ENCODE assay signal across 8 cellular contexts in the genomic region with DNA sequence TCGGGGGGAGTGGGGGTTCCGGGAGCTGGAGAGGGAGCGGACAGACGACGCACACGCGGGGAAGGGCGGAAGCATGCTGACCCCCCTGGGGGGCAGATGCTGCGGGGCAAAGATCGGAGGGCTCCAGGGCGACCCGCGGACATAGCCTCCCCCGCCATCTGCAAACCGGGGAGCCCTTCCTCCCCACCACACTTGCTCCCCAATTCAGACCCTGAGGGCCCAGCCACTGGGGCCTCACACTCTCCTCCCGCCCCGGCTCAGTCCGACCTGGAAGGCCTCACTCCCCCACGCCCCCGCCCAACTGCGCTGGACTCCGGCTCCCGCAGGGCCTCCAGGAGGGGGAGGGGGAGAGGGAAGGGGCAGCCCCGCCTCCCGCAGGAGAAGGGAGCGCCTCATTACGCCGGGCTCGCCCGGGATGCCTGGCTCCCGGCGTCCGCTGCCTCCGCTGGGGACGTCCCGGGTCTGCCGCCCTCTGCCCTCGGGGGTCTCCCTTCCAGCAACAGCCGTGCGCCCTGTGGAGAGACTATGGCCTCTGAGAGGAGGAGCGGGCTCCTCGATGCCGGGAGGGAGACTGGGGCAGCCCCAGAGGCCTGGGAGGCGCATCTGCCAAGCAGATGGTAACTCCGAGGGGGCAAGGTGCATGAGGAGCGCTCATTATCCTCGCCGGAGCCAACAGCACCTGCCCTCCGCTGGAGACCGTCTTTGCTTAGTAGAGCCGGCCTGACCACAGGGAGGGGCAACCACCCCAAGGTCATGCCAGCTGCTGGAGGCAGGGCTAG. TPM values are rescaled to one million over a fixed set of nuclear protein-coding genes. Genes with fewer than 3 reads are reported as not detected.
DNase-seq lines count a peak whose midpoint lies in the region; ATAC-seq and TF ChIP-seq lines count a peak whose summit lies in the region.

No MANE protein-coding gene starts in this region.

- POLR2A ChIA-PET in naive thymus-derived CD4-positive, alpha-beta T cell (lab: Charles Lee), result interaction anchor here (0.7 to 1.4 kb wide), 2 partner anchors 9 to 20 kb away, joined by 3 to 5 read pairs; no protein-coding TSS in a partner anchor

- CTCF ChIA-PET in naive thymus-derived CD4-positive, alpha-beta T cell (lab: Charles Lee), result interaction anchor here (0.6 to 1.3 kb wide), 3 partner anchors 8 to 113 kb away, joined by 3 to 5 read pairs (median 4); no protein-coding TSS in a partner anchor

- H3K9me3 ChIP-seq in WERI-Rb-1 (ENCODE audit: severe bottlenecking), result no peaks in the 10 kb centered on the region
- no peaks in the 10 kb centered on the region for H3K9me3 ChIP-seq in naive thymus-derived CD4-positive, alpha-beta T cell (ENCODE audit: control insufficient read depth in 2 of 3, low read length in 3 of 3)

- H3K4me3 ChIP-seq in Jurkat, Clone E6-1 (ENCODE audit: low read length), result peak overlapping the region; percentile 71
- H3K4me3 ChIP-seq in WERI-Rb-1 (ENCODE audit: low read depth, low read length), result peak overlapping the region; percentile 44
- peak overlapping the region; percentile 54 for H3K4me3 ChIP-seq in fibroblast of mammary gland (ENCODE audit: control insufficient read depth, low read depth, low read length)
- peak overlapping the region; percentile 67 for H3K4me3 ChIP-seq in naive thymus-derived CD4-positive, alpha-beta T cell (ENCODE audit: low read length)

- H3K27me3 Mint-ChIP-seq in naive thymus-derived CD4-positive, alpha-beta T cell, result peaks cover 23 to 75% (median 43%) of the 10 kb centered on the region in 5 donors

- H3K4me3 Mint-ChIP-seq in naive thymus-derived CD4-positive, alpha-beta T cell, result peak overlapping the region; percentile 55 to 98 (median 78)

- peaks cover 8 to 19% of the 10 kb centered on the region in 2 donors for H3K4me1 ChIP-seq in naive thymus-derived CD4-positive, alpha-beta T cell (ENCODE audit: control insufficient read depth in 2 of 2, insufficient read depth in 2 of 2, low read length in 2 of 2)

- intact Hi-C loops in naive thymus-derived CD4-positive, alpha-beta T cell (cut with micrococcal nuclease), result loop anchor here in 1 of 2 donors (1.0 kb wide), 1 partner anchor 22 kb away; a partner anchor contains a TSS

- H3K27ac Mint-ChIP-seq in naive thymus-derived CD4-positive, alpha-beta T cell, result peak overlapping the region in 4 of 9 donors; percentile 5 to 68 (median 36)

- H3K27ac ChIP-seq in C4-2B, result peak overlapping the region; percentile 62
- no peak overlapping the region for H3K27ac ChIP-seq in WERI-Rb-1
- H3K27ac ChIP-seq in naive thymus-derived CD4-positive, alpha-beta T cell (ENCODE audit: low read depth, low read length), result peak overlapping the region; percentile 29

- H3K36me3 Mint-ChIP-seq in naive thymus-derived CD4-positive, alpha-beta T cell, result peaks cover 0 to 2% (median 0%) of the 10 kb centered on the region in 5 donors

- DNase-seq in Jurkat, Clone E6-1 (ENCODE audit: low read depth, low spot score), result no peak
- DNase-seq in WERI-Rb-1 (peak; percentile 64), fibroblast of mammary gland (ENCODE audit: low read depth) (peak; percentile 64), SIG-M5 (lab: John Stamatoyannopoulos, UW) (no peak)
- peak in 1 of 9 donors; percentile 11 for DNase-seq in naive thymus-derived CD4-positive, alpha-beta T cell

- H3K27me3 ChIP-seq in WERI-Rb-1 (ENCODE audit: insufficient read depth, low read depth, severe bottlenecking), result peaks cover 86% of the 10 kb centered on the region
- peaks cover 0 to 25% of the 10 kb centered on the region in 2 donors for H3K27me3 ChIP-seq in naive thymus-derived CD4-positive, alpha-beta T cell (ENCODE audit: control insufficient read depth in 2 of 2, insufficient read depth in 2 of 2, low read length in 2 of 2)

- TF ChIP-seq CTCF in C4-2B (conservative IDR thresholded peaks at IDR 0.05) (no peak), WERI-Rb-1 (IDR thresholded peaks at IDR 0.05; ENCODE audit: low read depth, low read length) (no peak), fibroblast of mammary gland (conservative IDR thresholded peaks at IDR 0.05; ENCODE audit: control insufficient read depth, insufficient read depth, low read depth, low read length) (no peak)

- H3K9me3 Mint-ChIP-seq in naive thymus-derived CD4-positive, alpha-beta T cell, result peaks cover 0 to 2% (median 0%) of the 10 kb centered on the region in 11 donors

- ATAC-seq in naive thymus-derived CD4-positive, alpha-beta T cell, result peak; percentile 5
- ATAC-seq in HG02840 (IDR thresholded peaks at IDR 0.05; ENCODE audit: low FRiP score, unreplicated experiment) (no peak), GM21619 (IDR thresholded peaks at IDR 0.05; ENCODE audit: unreplicated experiment) (no peak)

- no peaks in the 10 kb centered on the region for H3K36me3 ChIP-seq in WERI-Rb-1
- H3K36me3 ChIP-seq in naive thymus-derived CD4-positive, alpha-beta T cell (ENCODE audit: control insufficient read depth in 2 of 3, insufficient read depth in 3 of 3, low read length in 3 of 3), result peaks cover 0 to 4% (median 0%) of the 10 kb centered on the region in 3 experiments

- H3K4me1 Mint-ChIP-seq in naive thymus-derived CD4-positive, alpha-beta T cell, result peaks cover 11 to 21% (median 15%) of the 10 kb centered on the region in 7 donors

RNA-seq across cellular contexts. Expression of a gene that starts 0.6 kb away (rescaled TPM):
- polyA plus RNA-seq in Jurkat, Clone E6-1 (2012; ENCODE audit: insufficient read depth, insufficient read length), result 7.3 TPM
- 1 to 10 TPM in 4 of 5 experiments, under 1 TPM in 1; 0.60 to 3.8 (median 2.9) TPM for total RNA-seq in naive thymus-derived CD4-positive, alpha-beta T cell
- under 1 TPM; 0.08 to 0.14 TPM for polyA plus RNA-seq in naive thymus-derived CD4-positive, alpha-beta T cell

RNA-seq across cellular contexts. Expression of a gene that starts 21.3 kb away (rescaled TPM):
- polyA plus RNA-seq in Jurkat, Clone E6-1 (2012; ENCODE audit: insufficient read depth, insufficient read length), result 10.9 TPM
- total RNA-seq in naive thymus-derived CD4-positive, alpha-beta T cell, result 10 to 100 TPM; 16.5 to 21.5 (median 20.5) TPM
- polyA plus RNA-seq in naive thymus-derived CD4-positive, alpha-beta T cell, result 10 to 100 TPM; 24.7 to 40.5 TPM

Comparison
In these comparisons a context has a peak if more than half of its experiments do, and no peak if none do; other contexts are left out.
1. DNase-seq: peak in WERI-Rb-1 (single experiment) and fibroblast of mammary gland (single experiment); none in Jurkat, Clone E6-1 (single experiment) and SIG-M5 (single experiment).
2. Peak in every context shown above with its lines, with median percentiles within 50 percentile points of each other: H3K4me3 ChIP-seq.